18 cellular contexts compared by ENCODE assay signal in the genomic region with DNA sequence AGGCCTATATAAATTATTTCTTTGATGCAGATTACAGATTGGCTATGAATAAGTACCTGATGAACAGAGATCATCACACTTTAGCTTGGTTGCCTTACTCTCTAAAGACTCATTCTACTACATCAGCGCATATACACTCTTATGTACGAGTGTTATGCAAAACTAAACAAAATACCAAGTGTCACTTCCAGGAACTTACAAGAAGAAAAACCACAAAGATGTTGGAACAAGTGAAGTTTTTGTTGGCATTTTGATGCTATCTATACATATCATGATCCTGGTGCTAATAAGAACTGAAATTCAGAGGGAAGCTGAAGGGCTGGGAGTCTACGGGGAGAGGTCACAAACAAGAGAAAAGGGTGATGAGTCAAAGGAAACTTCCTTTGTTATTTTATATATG. TPM values are rescaled to one million over a fixed set of nuclear protein-coding genes. Genes with fewer than 3 reads are reported as not detected.
DNase-seq lines count a peak whose midpoint lies in the region; ATAC-seq, FAIRE-seq and TF ChIP-seq lines count a peak whose summit lies in the region.
"Had no signal": no experiment of that assay in that cellular context is flagged by ENCODE, and none has a peak within 500 bp of the region (broad histone marks: within the 10 kb centered on the region; RNA-seq: fewer than 3 reads in every experiment).

No MANE protein-coding gene starts in this region.

- H3F3A ChIP-seq in smooth muscle cell (ENCODE audit: low read depth) = peaks cover 13% of the 10 kb centered on the region

- dilution Hi-C loops in endothelial cell of umbilical vein (cut with MboI; ENCODE audit: extremely low pct_ligation_motif_present, low sequenced_read_pairs) = no loop called here

- CTCF ChIA-PET in endothelial cell of umbilical vein (lab: Charles Lee) = interaction anchor here (0.6 to 1.2 kb wide), 2 partner anchors 40 to 99 kb away, joined by 3 to 4 read pairs; no protein-coding TSS in a partner anchor

- H4K20me1 ChIP-seq in endothelial cell of umbilical vein (replicated peaks; ENCODE audit: control insufficient read depth, extremely low read depth, insufficient read depth, low read length) = no peaks in the 10 kb centered on the region
- peaks cover 30% of the 10 kb centered on the region for H4K20me1 ChIP-seq in smooth muscle cell (ENCODE audit: low read depth)

- no peaks in the 10 kb centered on the region for H3K9me1 ChIP-seq in endothelial cell of umbilical vein (replicated peaks; ENCODE audit: control insufficient read depth, extremely low read depth, insufficient read depth, low read length)

- POLR2A ChIA-PET in endothelial cell of umbilical vein (lab: Charles Lee) = no interaction called here

- no peak overlapping the region for H2AFZ ChIP-seq in endothelial cell of umbilical vein (ENCODE audit: low read depth, low read length)
- no peak overlapping the region for H2AFZ ChIP-seq in smooth muscle cell (ENCODE audit: low read depth)

- no peaks in the 10 kb centered on the region for H3K27me3 Mint-ChIP-seq in activated T-cell treated with anti-CD3 and anti-CD28 coated beads, Interleukin-2, amount 50 U/mL, for 72 hours (ENCODE audit: low read depth)
- peaks cover 0 to 2% (median 0%) of the 10 kb centered on the region in 3 donors for H3K27me3 Mint-ChIP-seq in CD14-positive monocyte (ENCODE audit: low read depth in 3 of 3)

- peaks cover 79% of the 10 kb centered on the region for H3K4me1 Mint-ChIP-seq in activated T-cell treated with anti-CD3 and anti-CD28 coated beads, Interleukin-2, amount 50 U/mL, for 72 hours (ENCODE audit: low read depth)
- H3K4me1 Mint-ChIP-seq in CD14-positive monocyte = peaks cover 12% of the 10 kb centered on the region

- WGBS in smooth muscle cell (ENCODE audit: low lambda C conversion rate) = 82% methylated on average over 3 of the region's 3 CpGs

- BruUV-seq in endothelial cell of umbilical vein (replicated peaks; lab: Mats Ljungman, UMichigan) = no TSS peak

- H3K9ac ChIP-seq in endothelial cell of umbilical vein (replicated peaks; ENCODE audit: extremely low read depth, insufficient read depth, low read length) (no peak overlapping the region), smooth muscle cell (ENCODE audit: low read depth) (no peak overlapping the region)

- H3K4me2 ChIP-seq in endothelial cell of umbilical vein (ENCODE audit: insufficient read depth, low read length) (peak overlapping the region; percentile 57), smooth muscle cell (peak overlapping the region; percentile 43)

- H3K27me3 ChIP-seq in endothelial cell of umbilical vein (ENCODE audit: control insufficient read depth in 2 of 2, insufficient read depth in 2 of 2, low read length in 2 of 2) (no peaks in the 10 kb centered on the region), smooth muscle cell (ENCODE audit: low read depth) (no peaks in the 10 kb centered on the region), left ventricle myocardium inferior (ENCODE audit: low read depth) (no peaks in the 10 kb centered on the region)
- H3K27me3 ChIP-seq: ascending aorta had no signal

- TF ChIP-seq CTCF in endothelial cell of umbilical vein (IDR thresholded peaks at IDR 0.05; ENCODE audit: extremely low read depth in 1 of 2, insufficient read depth in 1 of 2, low read depth in 1 of 2, low read length in 2 of 2) (no peak), smooth muscle cell (IDR thresholded peaks at IDR 0.05; ENCODE audit: borderline replicate concordance, insufficient read depth, poor library complexity, severe bottlenecking) (no peak), left ventricle myocardium inferior (IDR thresholded peaks at IDR 0.05; ENCODE audit: borderline replicate concordance) (no peak), CD14-positive monocyte (IDR thresholded peaks at IDR 0.05) (no peak)

- TF ChIP-seq POLR2A in endothelial cell of umbilical vein (IDR thresholded peaks at IDR 0.05; ENCODE audit: low read depth, low read length) = no peak

- H3K36me3 ChIP-seq in endothelial cell of umbilical vein (ENCODE audit: control insufficient read depth in 2 of 2, extremely low read depth in 1 of 2, insufficient read depth in 2 of 2, low read length in 2 of 2) (peaks cover 0 to 2% of the 10 kb centered on the region in 2 experiments), smooth muscle cell (ENCODE audit: low read depth) (no peaks in the 10 kb centered on the region), left ventricle myocardium inferior (peaks cover 9% of the 10 kb centered on the region)
- H3K36me3 ChIP-seq: HAP-1, thoracic aorta had no signal

- no peaks in the 10 kb centered on the region for H3K9me3 Mint-ChIP-seq in activated T-cell treated with anti-CD3 and anti-CD28 coated beads, Interleukin-2, amount 50 U/mL, for 72 hours
- H3K9me3 Mint-ChIP-seq in CD14-positive monocyte = no peaks in the 10 kb centered on the region

- no peaks in the 10 kb centered on the region for H3K9me3 ChIP-seq in endothelial cell of umbilical vein (replicated peaks; ENCODE audit: control insufficient read depth, insufficient read depth, low read length)
- H3K9me3 ChIP-seq in smooth muscle cell (replicated peaks; ENCODE audit: low read depth) = no peaks in the 10 kb centered on the region
- no peaks in the 10 kb centered on the region for H3K9me3 ChIP-seq in left ventricle myocardium inferior (replicated peaks)
- H3K9me3 ChIP-seq: ascending aorta, HAP-1, mucosa of descending colon, thoracic aorta had no signal

- peaks cover 9 to 26% of the 10 kb centered on the region in 2 donors for H3K36me3 Mint-ChIP-seq in activated T-cell treated with anti-CD3 and anti-CD28 coated beads, Interleukin-2, amount 50 U/mL, for 72 hours (ENCODE audit: insufficient read depth in 2 of 2)
- H3K36me3 Mint-ChIP-seq in CD14-positive monocyte = no peaks in the 10 kb centered on the region

- H3K27ac Mint-ChIP-seq in activated T-cell treated with anti-CD3 and anti-CD28 coated beads, Interleukin-2, amount 50 U/mL, for 72 hours = peak overlapping the region; percentile 72
- no peak overlapping the region for H3K27ac Mint-ChIP-seq in CD14-positive monocyte

- ATAC-seq in activated T-cell treated with anti-CD3 and anti-CD28 coated beads, Interleukin-2, amount 50 U/mL, for 72 hours (replicated peaks in 1 of 2) = peak; percentile 47 to 55
- ATAC-seq in SK-N-SH treated with all-trans-retinoic acid at 6 μM for 48 hours (peak; percentile 18; the same call in 1 of the 3 replicates), HG03097 (IDR thresholded peaks at IDR 0.05; ENCODE audit: low FRiP score, unreplicated experiment) (no peak)
- ATAC-seq: mucosa of descending colon had no signal

- peak overlapping the region; percentile 47 to 76 for H3K4me3 Mint-ChIP-seq in activated T-cell treated with anti-CD3 and anti-CD28 coated beads, Interleukin-2, amount 50 U/mL, for 72 hours
- no peak overlapping the region for H3K4me3 Mint-ChIP-seq in CD14-positive monocyte

- H3K79me2 ChIP-seq in endothelial cell of umbilical vein (ENCODE audit: control insufficient read depth, insufficient read depth, low read length) = peaks cover 77% of the 10 kb centered on the region
- peaks cover 96% of the 10 kb centered on the region for H3K79me2 ChIP-seq in smooth muscle cell (ENCODE audit: low read depth)

- FAIRE-seq in endothelial cell of umbilical vein (lab: Jason Lieb, UNC) = peak; percentile 53

- peaks cover 50% of the 10 kb centered on the region for H3K4me1 ChIP-seq in endothelial cell of umbilical vein (ENCODE audit: control insufficient read depth, extremely low read depth, insufficient read depth, low read length)
- H3K4me1 ChIP-seq in smooth muscle cell (ENCODE audit: low read depth) = peaks cover 7% of the 10 kb centered on the region
- H3K4me1 ChIP-seq in left ventricle myocardium inferior = peaks cover 30% of the 10 kb centered on the region

- no peak for DNase-seq in activated T-cell treated with anti-CD3 and anti-CD28 coated beads, Interleukin-2, amount 50 U/mL, for 72 hours
- no peak for DNase-seq in activated T-cell treated with anti-CD3 and anti-CD28 coated beads, Interleukin-2, amount 50 U/mL, for 1 hour
- DNase-seq in endothelial cell of umbilical vein (ENCODE audit: low read depth, low spot score) (no peak), smooth muscle cell (lab: John Stamatoyannopoulos, UW; ENCODE audit: unreplicated experiment) (no peak), left ventricle myocardium inferior (no peak), CD14-positive monocyte (ENCODE audit: low spot score) (no peak)
- DNase-seq: activated CD8-positive, alpha-beta memory T cell treated with anti-CD3 and anti-CD28 coated beads, Interleukin-2, amount 50 U/mL, for 4 hours; glutamatergic neuron; islet precursor cell; mucosa of descending colon; NCI-H2029; NCI-H748 treated with DMSO at 0.1 percent for 48 hours; Right ventricle myocardium superior had no signal

- H3K4me3 ChIP-seq in endothelial cell of umbilical vein (replicated peaks in 1 of 3; ENCODE audit: insufficient read depth in 1 of 3, low read depth in 1 of 3, low read length in 3 of 3) (no peak overlapping the region), smooth muscle cell (no peak overlapping the region), left ventricle myocardium inferior (no peak overlapping the region)
- H3K4me3 ChIP-seq: ascending aorta, HAP-1, mucosa of descending colon, thoracic aorta had no signal

- H3K27ac ChIP-seq in endothelial cell of umbilical vein (ENCODE audit: insufficient read depth, low read depth, low read length) (no peak overlapping the region), smooth muscle cell (ENCODE audit: low read depth) (no peak overlapping the region), left ventricle myocardium inferior (replicated peaks) (no peak overlapping the region)
- H3K27ac ChIP-seq: ascending aorta, thoracic aorta had no signal

- intact Hi-C loops in endothelial cell of umbilical vein (cut with micrococcal nuclease) = no loop called here
- intact Hi-C loops in left ventricle myocardium inferior (cut with micrococcal nuclease) = no loop called here
- intact Hi-C loops in CD14-positive monocyte (cut with micrococcal nuclease) = no loop called here

TF ChIP-seq in endothelial cell of umbilical vein, 7 proteins besides CTCF, POLR2A, EP300 and RAD21:
- TF ChIP-seq GATA2 (IDR thresholded peaks at IDR 0.05; ENCODE audit: insufficient read depth, insufficient read length, low read depth, low read length) (peak; percentile 67), MYC (IDR thresholded peaks at IDR 0.05; ENCODE audit: low read depth, low read length) (no peak)

RNA-seq across cellular contexts. Expression of a gene that starts 47.9 kb away (rescaled TPM):
- total RNA-seq in activated T-cell treated with anti-CD3 and anti-CD28 coated beads, Interleukin-2, amount 50 U/mL, for 72 hours = 10 to 100 TPM; 82.5 to 87.6 TPM
- 60.4 and 66.4 TPM in 2 replicates for total RNA-seq in endothelial cell of umbilical vein
- 108 and 118 TPM in 2 replicates for polyA plus RNA-seq in endothelial cell of umbilical vein
- 56.7 and 64.6 TPM in 2 replicates for polyA plus RNA-seq in endothelial cell of umbilical vein (2011; cell fraction: cytosol; rRNA removed)
- polyA plus RNA-seq in endothelial cell of umbilical vein (2011; cell fraction: nucleus; rRNA removed) = 123 and 124 TPM in 2 replicates
- polyA plus RNA-seq in endothelial cell of umbilical vein (2012) = 44.3 and 44.7 TPM in 2 replicates
- 142 and 152 TPM in 2 replicates for polyA minus RNA-seq in endothelial cell of umbilical vein
- polyA minus RNA-seq in endothelial cell of umbilical vein (2011; cell fraction: cytosol; rRNA and poly(A)+ RNA removed) = 22.2 TPM
- 60.6 and 113 TPM in 2 replicates for polyA minus RNA-seq in endothelial cell of umbilical vein (2011; cell fraction: nucleus; rRNA and poly(A)+ RNA removed)
- total RNA-seq in smooth muscle cell = 53.5 and 58.1 TPM in 2 replicates
- 95.7 and 102 TPM in 2 replicates for polyA plus RNA-seq in smooth muscle cell
- total RNA-seq in left ventricle myocardium inferior = 7.6 TPM
- polyA plus RNA-seq in CD14-positive monocyte = 10 to 100 TPM; 38.7 to 44.4 TPM

Comparison
In these comparisons a context has a peak if more than half of its experiments do, and no peak if none do; other contexts are left out.
1. H3K4me3 Mint-ChIP-seq: peak in activated T-cell treated with anti-CD3 and anti-CD28 coated beads, Interleukin-2, amount 50 U/mL, for 72 hours (2 of 2); none in CD14-positive monocyte (0 of 2).